Comparison of ENCODE assay signal across 21 cellular contexts in the genomic region with DNA sequence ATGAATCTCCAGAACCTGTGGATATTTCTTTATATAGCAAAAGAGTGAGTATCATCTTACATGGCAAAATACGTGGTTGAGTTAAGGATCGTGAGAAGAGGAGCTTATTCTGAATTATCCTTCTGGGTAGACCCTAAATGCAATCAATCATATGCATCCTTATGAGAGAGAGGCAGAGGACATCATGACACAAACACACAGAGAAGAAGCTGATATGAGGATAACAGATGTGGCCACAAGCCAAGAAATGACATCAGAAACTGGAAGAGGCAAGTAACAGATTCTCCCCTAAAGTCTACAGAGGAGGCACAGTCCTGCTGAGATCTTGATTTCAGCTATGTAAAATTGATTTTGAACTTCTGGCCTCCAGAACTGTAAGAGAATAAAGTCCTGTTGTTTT.
DNase-seq lines count a peak whose midpoint lies in the region; ATAC-seq, FAIRE-seq and TF ChIP-seq lines count a peak whose summit lies in the region.
"Had no signal": no experiment of that assay in that cellular context is flagged by ENCODE, and none has a peak within 500 bp of the region (broad histone marks: within the 10 kb centered on the region; RNA-seq: fewer than 3 reads in every experiment).

No MANE protein-coding gene starts in this region.

- no peak overlapping the region for H3K27ac Mint-ChIP-seq in activated T-helper 2 cell treated with anti-CD3 and anti-CD28 coated beads, Interferon-gamma antibody, Interleukin-2, Interleukin-4, amounts not matched to agents 10 μg/mL and 5 μg/mL and 100 μg/mL, durations not matched to agents 14 hours and 24 hours and 36 hours
- H3K27ac Mint-ChIP-seq in activated CD4-positive, alpha-beta memory T cell treated with anti-CD3 and anti-CD28 coated beads for 36 hours: no peak overlapping the region
- H3K27ac Mint-ChIP-seq: activated naive CD8-positive, alpha-beta T cell treated with anti-CD3 and anti-CD28 coated beads, Interleukin-2, amount 10 ng/mL, durations not matched to agents 7 days and 5 days had no signal

- intact Hi-C loops in activated T-helper 2 cell treated with anti-CD3 and anti-CD28 coated beads, Interferon-gamma antibody, Interleukin-2, Interleukin-4, amounts not matched to agents 10 μg/mL and 5 μg/mL and 100 μg/mL, durations not matched to agents 14 hours and 24 hours and 36 hours (cut with micrococcal nuclease): no loop called here
- intact Hi-C loops in activated CD4-positive, alpha-beta memory T cell treated with anti-CD3 and anti-CD28 coated beads for 36 hours (cut with micrococcal nuclease): no loop called here

- FAIRE-seq in HTR-8/SVneo (lab: Jason Lieb, UNC): no peak

- POLR2A ChIA-PET in activated CD4-positive, alpha-beta memory T cell treated with anti-CD3 and anti-CD28 coated beads for 36 hours (lab: Charles Lee): no interaction called here

- no peaks in the 10 kb centered on the region for H3K4me1 Mint-ChIP-seq in activated T-helper 2 cell treated with anti-CD3 and anti-CD28 coated beads, Interferon-gamma antibody, Interleukin-2, Interleukin-4, amounts not matched to agents 10 μg/mL and 5 μg/mL and 100 μg/mL, durations not matched to agents 14 hours and 24 hours and 36 hours (ENCODE audit: low read depth)
- H3K4me1 Mint-ChIP-seq in activated CD4-positive, alpha-beta memory T cell treated with anti-CD3 and anti-CD28 coated beads for 36 hours (ENCODE audit: low read depth): no peaks in the 10 kb centered on the region
- H3K4me1 Mint-ChIP-seq: activated naive CD8-positive, alpha-beta T cell treated with anti-CD3 and anti-CD28 coated beads, Interleukin-2, amount 10 ng/mL, durations not matched to agents 7 days and 5 days; central memory CD8-positive, alpha-beta T cell had no signal

- H3K4me3 ChIP-seq in fibroblast of mammary gland (ENCODE audit: control insufficient read depth, low read depth, low read length): no peak overlapping the region
- H3K4me3 ChIP-seq: hepatocyte, mucosa of descending colon had no signal

- H3K4me3 Mint-ChIP-seq in activated T-helper 2 cell treated with anti-CD3 and anti-CD28 coated beads, Interferon-gamma antibody, Interleukin-2, Interleukin-4, amounts not matched to agents 10 μg/mL and 5 μg/mL and 100 μg/mL, durations not matched to agents 14 hours and 24 hours and 36 hours (ENCODE audit: low read depth): no peak overlapping the region
- no peak overlapping the region for H3K4me3 Mint-ChIP-seq in activated CD4-positive, alpha-beta memory T cell treated with anti-CD3 and anti-CD28 coated beads for 36 hours
- H3K4me3 Mint-ChIP-seq: activated naive CD8-positive, alpha-beta T cell treated with anti-CD3 and anti-CD28 coated beads, Interleukin-2, amount 10 ng/mL, durations not matched to agents 7 days and 5 days; central memory CD8-positive, alpha-beta T cell had no signal

- no peak for TF ChIP-seq CTCF in fibroblast of mammary gland (conservative IDR thresholded peaks at IDR 0.05; ENCODE audit: control insufficient read depth, insufficient read depth, low read depth, low read length)

- H3K36me3 Mint-ChIP-seq in activated T-helper 2 cell treated with anti-CD3 and anti-CD28 coated beads, Interferon-gamma antibody, Interleukin-2, Interleukin-4, amounts not matched to agents 10 μg/mL and 5 μg/mL and 100 μg/mL, durations not matched to agents 14 hours and 24 hours and 36 hours (ENCODE audit: low read depth): no peaks in the 10 kb centered on the region
- H3K36me3 Mint-ChIP-seq in activated CD4-positive, alpha-beta memory T cell treated with anti-CD3 and anti-CD28 coated beads for 36 hours: no peaks in the 10 kb centered on the region
- H3K36me3 Mint-ChIP-seq: activated naive CD8-positive, alpha-beta T cell treated with anti-CD3 and anti-CD28 coated beads, Interleukin-2, amount 10 ng/mL, durations not matched to agents 7 days and 5 days had no signal

- no peak for ATAC-seq in HG03196 (IDR thresholded peaks at IDR 0.05; ENCODE audit: unreplicated experiment)
- ATAC-seq: HCT116, left cardiac atrium, mucosa of descending colon, Panc1 had no signal

- CTCF ChIA-PET in activated CD4-positive, alpha-beta memory T cell treated with anti-CD3 and anti-CD28 coated beads for 36 hours (lab: Charles Lee): no interaction called here

- DNase-seq in ELR (ENCODE audit: low read depth) (peak; percentile 51), HTR-8/SVneo (ENCODE audit: insufficient read length, low spot score) (peak; percentile 1), SK-N-DZ (ENCODE audit: low spot score) (peak; percentile 31), fibroblast of mammary gland (ENCODE audit: low read depth) (peak; percentile 40), COLO668 (lab: John Stamatoyannopoulos, UW; ENCODE audit: unreplicated experiment) (no peak)
- DNase-seq in activated T-helper 2 cell treated with anti-CD3 and anti-CD28 coated beads, Interferon-gamma antibody, Interleukin-2, Interleukin-4, amounts not matched to agents 10 μg/mL and 5 μg/mL and 100 μg/mL, durations not matched to agents 14 hours and 24 hours and 36 hours (ENCODE audit: low spot score): no peak
- DNase-seq in activated CD4-positive, alpha-beta memory T cell treated with anti-CD3 and anti-CD28 coated beads for 36 hours: no peak
- DNase-seq: activated CD4-positive, alpha-beta T cell treated with anti-CD3 and anti-CD28 coated beads, Interleukin-2, amount 50 U/mL, for 4 hours; activated naive CD8-positive, alpha-beta T cell treated with anti-CD3 and anti-CD28 coated beads, Interleukin-2, amount 10 ng/mL, durations not matched to agents 7 days and 5 days; activated T-cell treated with anti-CD3 and anti-CD28 coated beads, Interleukin-2, amount 50 U/mL, for 1 hour; effector memory CD4-positive, alpha-beta T cell; left cardiac atrium; mucosa of descending colon; NCI-H1694; stimulated activated naive CD4-positive, alpha-beta T cell treated with Interleukin-2 at 50 U/mL for 16 hours; trophoblast cell had no signal

- no peaks in the 10 kb centered on the region for H3K27me3 Mint-ChIP-seq in activated T-helper 2 cell treated with anti-CD3 and anti-CD28 coated beads, Interferon-gamma antibody, Interleukin-2, Interleukin-4, amounts not matched to agents 10 μg/mL and 5 μg/mL and 100 μg/mL, durations not matched to agents 14 hours and 24 hours and 36 hours (ENCODE audit: low read depth)
- no peaks in the 10 kb centered on the region for H3K27me3 Mint-ChIP-seq in activated CD4-positive, alpha-beta memory T cell treated with anti-CD3 and anti-CD28 coated beads for 36 hours
- H3K27me3 Mint-ChIP-seq: activated naive CD8-positive, alpha-beta T cell treated with anti-CD3 and anti-CD28 coated beads, Interleukin-2, amount 10 ng/mL, durations not matched to agents 7 days and 5 days; central memory CD8-positive, alpha-beta T cell had no signal

- H3K9me3 Mint-ChIP-seq in activated T-helper 2 cell treated with anti-CD3 and anti-CD28 coated beads, Interferon-gamma antibody, Interleukin-2, Interleukin-4, amounts not matched to agents 10 μg/mL and 5 μg/mL and 100 μg/mL, durations not matched to agents 14 hours and 24 hours and 36 hours: no peaks in the 10 kb centered on the region
- H3K9me3 Mint-ChIP-seq in activated CD4-positive, alpha-beta memory T cell treated with anti-CD3 and anti-CD28 coated beads for 36 hours: peaks cover 5% of the 10 kb centered on the region
- H3K9me3 Mint-ChIP-seq: activated naive CD8-positive, alpha-beta T cell treated with anti-CD3 and anti-CD28 coated beads, Interleukin-2, amount 10 ng/mL, durations not matched to agents 7 days and 5 days had no signal

Comparison
In these comparisons a context has a peak if more than half of its experiments do, and no peak if none do; other contexts are left out.
1. DNase-seq: peak in ELR (single experiment), HTR-8/SVneo (single experiment), SK-N-DZ (single experiment) and fibroblast of mammary gland (single experiment); none in activated T-helper 2 cell treated with anti-CD3 and anti-CD28 coated beads, Interferon-gamma antibody, Interleukin-2, Interleukin-4, amounts not matched to agents 10 μg/mL and 5 μg/mL and 100 μg/mL, durations not matched to agents 14 hours and 24 hours and 36 hours (single experiment), COLO668 (single experiment) and activated CD4-positive, alpha-beta memory T cell treated with anti-CD3 and anti-CD28 coated beads for 36 hours (single experiment).